ENCODE assay signal across 13 cellular contexts in the genomic region with DNA sequence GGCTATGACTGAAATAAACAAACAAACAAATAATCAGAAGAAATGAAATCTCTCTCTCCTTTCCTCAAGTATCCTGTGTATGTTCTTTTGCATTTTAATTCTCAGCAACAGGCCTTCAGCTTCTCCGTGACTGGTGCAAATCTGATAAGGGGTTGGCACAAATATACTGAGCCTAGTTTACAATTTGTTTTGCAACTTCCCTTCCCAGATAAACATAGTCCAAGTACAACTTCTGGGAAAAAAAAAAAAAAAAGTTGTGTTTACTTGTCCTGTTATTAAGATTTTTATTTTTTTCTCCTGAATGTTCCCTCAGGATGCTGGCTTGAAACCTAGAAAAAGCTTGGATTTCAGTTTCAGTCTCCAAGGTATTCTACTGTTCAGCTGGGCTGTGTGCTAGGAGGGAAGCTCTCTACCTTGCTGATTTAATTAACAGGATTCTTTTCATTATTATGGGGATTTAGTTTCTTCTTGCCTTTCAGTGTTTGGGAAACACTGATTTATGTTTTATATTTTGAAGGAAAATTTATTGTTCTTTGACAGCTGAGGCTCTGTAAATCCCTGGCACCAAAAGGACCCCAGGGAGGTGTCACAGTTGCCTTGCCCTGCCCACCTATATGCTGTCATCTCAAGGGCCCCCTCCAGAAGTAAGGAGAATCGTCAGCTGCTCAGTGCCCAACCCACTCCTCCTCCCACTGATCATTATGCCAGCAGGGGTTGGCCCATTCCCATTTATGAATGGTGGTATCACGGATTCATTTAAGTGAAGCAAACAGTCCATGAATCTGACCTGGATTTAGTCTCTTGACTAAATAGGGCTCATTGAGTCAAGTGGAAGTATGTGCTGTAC.
DNase-seq lines count a peak whose midpoint lies in the region; ATAC-seq and TF ChIP-seq lines count a peak whose summit lies in the region.
"Had no signal": no experiment of that assay in that cellular context is flagged by ENCODE, and none has a peak within 500 bp of the region (broad histone marks: within the 10 kb centered on the region; RNA-seq: fewer than 3 reads in every experiment).

No MANE protein-coding gene starts in this region.

- TF ChIP-seq CTCF in AG09319 (IDR thresholded peaks at IDR 0.05; ENCODE audit: low read depth, low read length) (no peak), osteoblast (IDR thresholded peaks at IDR 0.05; ENCODE audit: extremely low read depth, low read depth, low read length) (no peak)

- no peaks in the 10 kb centered on the region for H3K27me3 Mint-ChIP-seq in activated CD4-positive, alpha-beta T cell treated with anti-CD3 and anti-CD28 coated beads for 36 hours

- no peaks in the 10 kb centered on the region for H3K27me3 ChIP-seq in osteoblast (ENCODE audit: insufficient read depth, low read length)

- no peaks in the 10 kb centered on the region for H3K9me3 Mint-ChIP-seq in activated CD4-positive, alpha-beta T cell treated with anti-CD3 and anti-CD28 coated beads for 36 hours (ENCODE audit: low read depth)

- ATAC-seq in Right ventricle myocardium superior (ENCODE audit: poor library complexity) = peak; percentile 90
- ATAC-seq in HG03469 (IDR thresholded peaks at IDR 0.05; ENCODE audit: unreplicated experiment) = no peak
- no peak for ATAC-seq in activated CD4-positive, alpha-beta T cell treated with anti-CD3 and anti-CD28 coated beads for 36 hours
- ATAC-seq in activated CD4-positive, CD25-positive, alpha-beta regulatory T cell treated with anti-CD3 and anti-CD28 coated beads, Interleukin-2, amount 50 U/mL, for 24 hours = no peak
- ATAC-seq: stimulated activated effector memory CD8-positive, alpha-beta T cell treated with anti-CD3 and anti-CD28 coated beads, Interleukin-12 subunit alpha, Interleukin-12 subunit beta, amount 100 ng/mL, for 72 hours had no signal

- H3K4me3 ChIP-seq in osteoblast (ENCODE audit: insufficient read depth, low read length) = no peak overlapping the region
- H3K4me3 ChIP-seq: PC-9 had no signal

- H2AFZ ChIP-seq in osteoblast (ENCODE audit: low read length) = peak overlapping the region; percentile 12
- H2AFZ ChIP-seq: PC-9 had no signal

- CTCF ChIA-PET in activated CD4-positive, alpha-beta T cell treated with anti-CD3 and anti-CD28 coated beads for 36 hours (lab: Charles Lee) = interaction anchor here (0.8 to 0.9 kb wide), 2 partner anchors 114 to 414 kb away, joined by 3 to 5 read pairs; no protein-coding TSS in a partner anchor

- no peak overlapping the region for H3K4me2 ChIP-seq in osteoblast (ENCODE audit: insufficient read depth, low read length)
- H3K4me2 ChIP-seq: PC-9 had no signal

- no peaks in the 10 kb centered on the region for H3K4me1 Mint-ChIP-seq in activated CD4-positive, alpha-beta T cell treated with anti-CD3 and anti-CD28 coated beads for 36 hours
- H3K4me1 Mint-ChIP-seq: stimulated activated effector memory CD8-positive, alpha-beta T cell treated with anti-CD3 and anti-CD28 coated beads, Interleukin-12 subunit alpha, Interleukin-12 subunit beta, amount 100 ng/mL, for 72 hours had no signal

- peaks cover 16% of the 10 kb centered on the region for H3K4me1 ChIP-seq in osteoblast (ENCODE audit: insufficient read depth, low read length)

- intact Hi-C loops in Right ventricle myocardium superior (cut with DNase I) = no loop called here
- intact Hi-C loops in activated CD4-positive, alpha-beta T cell treated with anti-CD3 and anti-CD28 coated beads for 36 hours (cut with DNase I, micrococcal nuclease) = loop anchor here in 1 of 2 experiments (5.0 kb wide), 1 partner anchor 48 kb away; no protein-coding TSS in a partner anchor

- H4K20me1 ChIP-seq in osteoblast (ENCODE audit: insufficient read depth, low read length) = no peaks in the 10 kb centered on the region

- no peak overlapping the region for H3K27ac Mint-ChIP-seq in activated CD4-positive, alpha-beta T cell treated with anti-CD3 and anti-CD28 coated beads for 36 hours
- H3K27ac Mint-ChIP-seq: stimulated activated effector memory CD8-positive, alpha-beta T cell treated with anti-CD3 and anti-CD28 coated beads, Interleukin-12 subunit alpha, Interleukin-12 subunit beta, amount 100 ng/mL, for 72 hours had no signal

- no peak overlapping the region for H3K27ac ChIP-seq in osteoblast (ENCODE audit: low read depth, low read length)
- H3K27ac ChIP-seq: PC-9 had no signal

- POLR2A ChIA-PET in activated CD4-positive, alpha-beta T cell treated with anti-CD3 and anti-CD28 coated beads for 36 hours (lab: Charles Lee) = no interaction called here

- H3K4me3 Mint-ChIP-seq in activated CD4-positive, alpha-beta T cell treated with anti-CD3 and anti-CD28 coated beads for 36 hours = no peak overlapping the region
- H3K4me3 Mint-ChIP-seq: stimulated activated effector memory CD8-positive, alpha-beta T cell treated with anti-CD3 and anti-CD28 coated beads, Interleukin-12 subunit alpha, Interleukin-12 subunit beta, amount 100 ng/mL, for 72 hours had no signal

- no peaks in the 10 kb centered on the region for H3K9me3 ChIP-seq in osteoblast (ENCODE audit: low read depth, low read length)
- H3K9me3 ChIP-seq: Caco-2 had no signal

- H3K36me3 Mint-ChIP-seq in activated CD4-positive, alpha-beta T cell treated with anti-CD3 and anti-CD28 coated beads for 36 hours (ENCODE audit: low read depth) = no peaks in the 10 kb centered on the region
- H3K36me3 Mint-ChIP-seq: stimulated activated effector memory CD8-positive, alpha-beta T cell treated with anti-CD3 and anti-CD28 coated beads, Interleukin-12 subunit alpha, Interleukin-12 subunit beta, amount 100 ng/mL, for 72 hours had no signal

- no peaks in the 10 kb centered on the region for H3K79me2 ChIP-seq in osteoblast (ENCODE audit: insufficient read depth, low read length)

- DNase-seq in AG09319 (ENCODE audit: extremely low read depth, low read depth) = peak; percentile 12
- peak; percentile 42 for DNase-seq in NCI-H2227 (lab: John Stamatoyannopoulos, UW; ENCODE audit: unreplicated experiment)
- DNase-seq in Right ventricle myocardium superior = no peak
- DNase-seq in osteoblast (ENCODE audit: insufficient read length, low spot score, missing footprints) = no peak
- no peak for DNase-seq in activated CD4-positive, alpha-beta T cell treated with anti-CD3 and anti-CD28 coated beads for 36 hours
- no peak for DNase-seq in HPDE6-E6E7 (ENCODE audit: extremely low spot score)
- DNase-seq: Caco-2; central memory CD4-positive, alpha-beta T cell; islet precursor cell; PC-9 had no signal

- no peaks in the 10 kb centered on the region for H3K36me3 ChIP-seq in osteoblast (ENCODE audit: insufficient read depth, low read length)

Comparison
In these comparisons a context has a peak if more than half of its experiments do, and no peak if none do; other contexts are left out.
1. DNase-seq: peak in AG09319 (single experiment) and NCI-H2227 (single experiment); none in Right ventricle myocardium superior (single experiment), osteoblast (single experiment), activated CD4-positive, alpha-beta T cell treated with anti-CD3 and anti-CD28 coated beads for 36 hours (single experiment) and HPDE6-E6E7 (single experiment).